13 cellular contexts compared by ENCODE assay signal in the genomic region with DNA sequence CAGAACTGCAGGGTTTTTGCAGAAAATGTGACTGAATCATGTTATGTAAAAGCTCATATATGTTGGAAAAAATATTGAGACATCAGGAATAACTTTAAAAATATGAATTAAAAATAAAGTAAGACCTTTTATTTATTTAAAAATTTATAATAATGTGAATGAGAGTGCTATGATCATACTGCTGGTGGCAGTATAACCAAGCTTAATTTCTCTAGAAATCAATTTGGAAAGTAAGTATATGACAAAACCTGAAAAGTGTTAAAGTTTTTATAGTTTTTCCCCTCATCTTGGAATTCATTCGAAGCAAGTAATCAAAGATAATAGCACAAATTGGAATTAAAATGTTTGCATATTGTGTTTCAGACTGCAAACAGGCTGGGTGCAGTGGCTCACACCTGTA. TPM values are rescaled to one million over a fixed set of nuclear protein-coding genes. Genes with fewer than 3 reads are reported as not detected.
DNase-seq lines count a peak whose midpoint lies in the region; ATAC-seq, FAIRE-seq and TF ChIP-seq lines count a peak whose summit lies in the region.
"Had no signal": no experiment of that assay in that cellular context is flagged by ENCODE, and none has a peak within 500 bp of the region (broad histone marks: within the 10 kb centered on the region; RNA-seq: fewer than 3 reads in every experiment).

No MANE protein-coding gene starts in this region.

- H3K36me3 ChIP-seq in cardiac muscle cell (no peaks in the 10 kb centered on the region), heart left ventricle (no peaks in the 10 kb centered on the region), Loucy (ENCODE audit: insufficient read depth, low read length) (no peaks in the 10 kb centered on the region), small intestine (ENCODE audit: control insufficient read depth in 2 of 2, insufficient read depth in 2 of 2, low read length in 2 of 2) (no peaks in the 10 kb centered on the region)

- DNase-seq in cardiac muscle cell (ENCODE audit: low read depth in 1 of 2, low spot score in 1 of 2) (peak in 1 of 2 donors; percentile 13), heart left ventricle (no peak), small intestine (no peak)
- DNase-seq in NK-92 treated with Interleukin-12 subunit alpha and Interleukin-12 subunit beta, amount 100 ng/mL, for 24 hours (lab: John Stamatoyannopoulos, UW): no peak
- DNase-seq in effector CD8-positive, alpha-beta T cell (lab: John Stamatoyannopoulos, UW): no peak
- DNase-seq: activated T-cell treated with anti-CD3 and anti-CD28 coated beads, Interleukin-2, amount 50 U/mL, for 4 hours; NCI-H1105 treated with DMSO at 0.1 percent for 48 hours; psoas muscle; testis had no signal

- H3K27me3 ChIP-seq in cardiac muscle cell: no peaks in the 10 kb centered on the region
- H3K27me3 ChIP-seq in heart left ventricle: no peaks in the 10 kb centered on the region
- H3K27me3 ChIP-seq in Loucy (ENCODE audit: insufficient read depth, low read length, poor library complexity, severe bottlenecking): no peaks in the 10 kb centered on the region
- no peaks in the 10 kb centered on the region for H3K27me3 ChIP-seq in small intestine (ENCODE audit: control insufficient read depth in 2 of 2, insufficient read depth in 2 of 2, low read length in 2 of 2)
- H3K27me3 ChIP-seq: testis had no signal

- no peak overlapping the region for H2AFZ ChIP-seq in Loucy (ENCODE audit: low read length)

- H3K9me3 ChIP-seq in cardiac muscle cell (ENCODE audit: low read depth) (no peaks in the 10 kb centered on the region), heart left ventricle (no peaks in the 10 kb centered on the region), Loucy (ENCODE audit: insufficient read depth, low read depth, low read length) (no peaks in the 10 kb centered on the region), small intestine (ENCODE audit: control insufficient read depth, low read depth) (no peaks in the 10 kb centered on the region)
- H3K9me3 ChIP-seq: psoas muscle, testis had no signal

- peak; percentile 88 for FAIRE-seq in endometrium (lab: Jason Lieb, UNC)
- FAIRE-seq in small intestine (lab: Jason Lieb, UNC): peak; percentile 79
- FAIRE-seq: GM12892 had no signal

- H3K79me2 ChIP-seq in Loucy (ENCODE audit: insufficient read depth, low read length): peaks cover 66% of the 10 kb centered on the region

- no peaks in the 10 kb centered on the region for H3K9me2 ChIP-seq in Loucy (replicated peaks; ENCODE audit: low read depth, low read length)

- TF ChIP-seq CTCF in cardiac muscle cell (IDR thresholded peaks at IDR 0.05; ENCODE audit: low read depth, low read length) (peak; percentile 16), heart left ventricle (IDR thresholded peaks at IDR 0.05) (peak in 3 of 12 donors; percentile 15 to 22 (median 18)), Loucy (conservative IDR thresholded peaks at IDR 0.05; ENCODE audit: low read length) (peak; percentile 52; the same call in 1 of the 2 replicates)

- no peak overlapping the region for H3K4me3 ChIP-seq in cardiac muscle cell
- H3K4me3 ChIP-seq in heart left ventricle: no peak overlapping the region
- H3K4me3 ChIP-seq in Loucy (ENCODE audit: low read length, poor library complexity, severe bottlenecking): no peak overlapping the region
- no peak overlapping the region for H3K4me3 ChIP-seq in small intestine (ENCODE audit: low read depth in 1 of 2, low read length in 2 of 2)
- H3K4me3 ChIP-seq: psoas muscle, testis had no signal

- H3K4me1 ChIP-seq in cardiac muscle cell (ENCODE audit: low read depth) (peaks cover 13% of the 10 kb centered on the region), heart left ventricle (peaks cover 0 to 36% (median 8%) of the 10 kb centered on the region in 12 donors), Loucy (ENCODE audit: insufficient read depth, low read length, poor library complexity, severe bottlenecking) (peaks cover 26% of the 10 kb centered on the region), small intestine (ENCODE audit: control insufficient read depth in 2 of 2, insufficient read depth in 1 of 2, low read depth in 1 of 2, low read length in 1 of 2) (no peaks in the 10 kb centered on the region)

- ATAC-seq in heart left ventricle: no peak
- no peak for ATAC-seq in HG02798 (IDR thresholded peaks at IDR 0.05; ENCODE audit: poor library complexity, unreplicated experiment)
- ATAC-seq: activated T-cell treated with anti-CD3 and anti-CD28 coated beads, Interleukin-2, amount 50 U/mL, for 4 hours; psoas muscle had no signal

- H4K20me1 ChIP-seq in Loucy (ENCODE audit: insufficient read depth, low read length, poor library complexity, severe bottlenecking): peaks cover 6% of the 10 kb centered on the region

- no peaks in the 10 kb centered on the region for H3F3A ChIP-seq in Loucy (ENCODE audit: low read depth)

- no peak overlapping the region for H3K27ac ChIP-seq in cardiac muscle cell
- no peak overlapping the region for H3K27ac ChIP-seq in heart left ventricle
- no peak overlapping the region for H3K27ac ChIP-seq in small intestine (ENCODE audit: low read depth in 1 of 2, low read length in 1 of 2)
- H3K27ac ChIP-seq: psoas muscle, testis had no signal

- no peak for TF ChIP-seq POLR2A in heart left ventricle (IDR thresholded peaks at IDR 0.05)

- 70 to 88% (median 79%) methylated on average over 1 of the region's 1 CpG for WGBS in heart left ventricle, 4 donors
- 57 to 85% (median 73%) methylated on average over 1 of the region's 1 CpG for WGBS in small intestine, 3 donors

- H3K9ac ChIP-seq in Loucy (ENCODE audit: low read depth, low read length, poor library complexity, severe bottlenecking): no peak overlapping the region

- H3K4me2 ChIP-seq in Loucy (ENCODE audit: low read depth, low read length, poor library complexity, severe bottlenecking): no peak overlapping the region

- intact Hi-C loops in heart left ventricle (cut with DNase I): loop anchor here in 5 of 10 donors (5.0 to 10.0 kb wide), 4 partner anchors 87 to 400 kb away; partner anchors contain the start of gene DNAH7 (in 2 of the 5)

RNA-seq across cellular contexts. Expression of gene SLC39A10, which starts 7.5 kb away (rescaled TPM):
- 32.3 and 57.0 TPM in 2 replicates for total RNA-seq in cardiac muscle cell
- 38.0 and 61.3 TPM in 2 replicates for polyA plus RNA-seq in cardiac muscle cell
- 10 to 100 TPM in 4 of 9 donors, 1 to 10 TPM in 5; 4.0 to 18.2 (median 9.2) TPM for total RNA-seq in heart left ventricle
- polyA plus RNA-seq in heart left ventricle: 10 to 100 TPM in 1 of 2 donors, 1 to 10 TPM in 1; 3.1 to 10.2 TPM
- 10 to 100 TPM in 1 of 3 donors, 1 to 10 TPM in 1, under 1 TPM in 1; 0.89 to 13.3 (median 1.4) TPM for polyA plus RNA-seq in small intestine
